ENCODE assay signal across 18 cellular contexts in the genomic region with DNA sequence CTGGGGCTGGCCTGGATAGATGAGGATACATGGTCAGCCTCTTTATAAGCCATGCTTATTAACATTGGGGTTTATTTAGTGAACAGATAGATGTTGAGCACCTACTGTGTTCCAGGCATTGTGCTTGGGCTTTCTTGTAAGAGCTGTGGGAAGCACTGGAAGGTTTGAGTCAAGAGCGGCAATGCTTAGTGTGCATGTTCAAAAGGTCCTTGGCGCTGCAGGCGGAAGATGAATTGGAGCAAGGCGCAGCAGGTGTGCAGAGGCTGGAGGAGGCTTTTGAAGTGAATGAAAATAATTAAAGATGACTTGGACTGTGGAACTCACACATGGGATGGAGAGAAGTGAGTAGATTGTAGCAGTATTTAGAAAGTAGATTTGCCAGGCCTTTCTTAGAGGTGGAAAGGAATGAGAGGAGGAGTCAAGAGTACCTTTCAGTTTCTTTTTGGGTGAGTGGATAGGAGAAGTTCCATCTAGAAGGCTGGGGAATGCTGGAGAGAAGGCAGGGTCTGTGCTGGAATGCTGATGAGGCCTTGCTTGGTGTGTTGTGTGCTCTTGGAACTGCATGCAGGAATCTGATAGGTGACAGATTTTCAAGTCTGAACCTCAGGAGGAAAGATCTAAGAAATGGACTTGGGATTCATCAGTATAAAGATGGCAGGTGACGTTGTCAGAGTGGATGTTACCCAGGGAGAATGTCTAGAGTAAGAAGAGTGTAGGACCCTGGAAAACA. TPM values are rescaled to one million over a fixed set of nuclear protein-coding genes. Genes with fewer than 3 reads are reported as not detected.
DNase-seq lines count a peak whose midpoint lies in the region; ATAC-seq and TF ChIP-seq lines count a peak whose summit lies in the region.
"Had no signal": no experiment of that assay in that cellular context is flagged by ENCODE, and none has a peak within 500 bp of the region (broad histone marks: within the 10 kb centered on the region; RNA-seq: fewer than 3 reads in every experiment).

No MANE protein-coding gene starts in this region.

- no peak overlapping the region for H3K23ac ChIP-seq in mesendoderm (ENCODE audit: low read length)

- H3K27me3 ChIP-seq in CD4-positive, alpha-beta T cell (ENCODE audit: control insufficient read depth, insufficient read depth, low read length): no peaks in the 10 kb centered on the region
- no peaks in the 10 kb centered on the region for H3K27me3 ChIP-seq in mesendoderm (ENCODE audit: insufficient read depth, low read length, poor library complexity)
- H3K27me3 ChIP-seq in effector memory CD4-positive, alpha-beta T cell (replicated peaks; ENCODE audit: control insufficient read depth, insufficient read depth, low read length, poor library complexity, severe bottlenecking): no peaks in the 10 kb centered on the region
- H3K27me3 ChIP-seq: BE2C, sigmoid colon, tibial nerve had no signal

- no peak for DNase-seq in CD4-positive, alpha-beta T cell
- peak; percentile 81 for DNase-seq in DMS79 treated with DMSO at 0.1 percent for 48 hours (lab: John Stamatoyannopoulos, UW)
- peak; percentile 56 for DNase-seq in mesendoderm
- no peak for DNase-seq in NCI-H1105 (lab: John Stamatoyannopoulos, UW)
- DNase-seq in effector memory CD4-positive, alpha-beta T cell: no peak
- DNase-seq in cerebellar nuclear complex (lab: John Stamatoyannopoulos, UW): no peak
- no peak for DNase-seq in NCI-H82 treated with DMSO at 0.1 percent for 48 hours (lab: John Stamatoyannopoulos, UW; ENCODE audit: unreplicated experiment)
- DNase-seq: BE2C; DMS153; GM23248; NCI-H187 treated with DMSO at 0.1 percent for 48 hours; NCI-H524 treated with DMSO at 0.1 percent for 48 hours; sigmoid colon; stimulated activated CD4-positive, alpha-beta T cell treated with anti-CD3 and anti-CD28 coated beads, Interleukin-2, amount 100 ng/mL, for 48 hours; stimulated activated CD8-positive, alpha-beta memory T cell treated with anti-CD3 and anti-CD28 coated beads, Interleukin-4, amount 100 ng/mL, for 48 hours had no signal

- H3K27me3 Mint-ChIP-seq in CD4-positive, alpha-beta T cell: no peaks in the 10 kb centered on the region
- H3K27me3 Mint-ChIP-seq in activated naive CD8-positive, alpha-beta T cell: no peaks in the 10 kb centered on the region

- H3K56ac ChIP-seq in mesendoderm (ENCODE audit: low read length): no peak overlapping the region

- intact Hi-C loops in CD4-positive, alpha-beta T cell (cut with DNase I, micrococcal nuclease): no loop called here

- WGBS in mesendoderm (ENCODE audit: extremely low coverage, insufficient coverage, low lambda C conversion rate): no CpG with 5 or more reads among the region's 5 CpGs

- peaks cover 89% of the 10 kb centered on the region for H3K79me2 ChIP-seq in mesendoderm (ENCODE audit: control insufficient read depth, insufficient read depth, low read length)

- no peak overlapping the region for H4K5ac ChIP-seq in mesendoderm (ENCODE audit: low read length)

- ATAC-seq in CD4-positive, alpha-beta T cell (ENCODE audit: poor library complexity): no peak

- H3K27ac Mint-ChIP-seq in CD4-positive, alpha-beta T cell: peak overlapping the region; percentile 8
- H3K27ac Mint-ChIP-seq in activated naive CD8-positive, alpha-beta T cell: peak overlapping the region; percentile 13

- no peak overlapping the region for H3K4me2 ChIP-seq in mesendoderm (ENCODE audit: low read length)

- POLR2A ChIA-PET in CD4-positive, alpha-beta T cell (lab: Charles Lee): no interaction called here

- H3K18ac ChIP-seq in mesendoderm (ENCODE audit: low read length): no peak overlapping the region

- no peak overlapping the region for H3K4ac ChIP-seq in mesendoderm (ENCODE audit: low read depth, low read length)

- H3K4me1 Mint-ChIP-seq in CD4-positive, alpha-beta T cell (ENCODE audit: low read depth): peaks cover 72% of the 10 kb centered on the region
- peaks cover 68% of the 10 kb centered on the region for H3K4me1 Mint-ChIP-seq in activated naive CD8-positive, alpha-beta T cell (ENCODE audit: low read depth)

- H4K8ac ChIP-seq in mesendoderm (ENCODE audit: low read depth, low read length): no peak overlapping the region

- no peak for TF ChIP-seq CTCF in CD4-positive, alpha-beta T cell (IDR thresholded peaks at IDR 0.05)

- CTCF ChIA-PET in CD4-positive, alpha-beta T cell (lab: Charles Lee): interaction anchor here (1.2 kb wide), 1 partner anchor 93 kb away, joined by 3 read pairs; no protein-coding TSS in a partner anchor

- no peak overlapping the region for H3K9ac ChIP-seq in mesendoderm (ENCODE audit: low read length)
- H3K9ac ChIP-seq: GM23248 had no signal

- H3K4me1 ChIP-seq in mesendoderm (ENCODE audit: control insufficient read depth, low read depth, low read length): peaks cover 10% of the 10 kb centered on the region
- no peaks in the 10 kb centered on the region for H3K4me1 ChIP-seq in effector memory CD4-positive, alpha-beta T cell (ENCODE audit: control insufficient read depth, insufficient read depth, low read length, poor library complexity, severe bottlenecking)

- no peak overlapping the region for H3K4me3 ChIP-seq in mesendoderm (ENCODE audit: low read length)
- no peak overlapping the region for H3K4me3 ChIP-seq in effector memory CD4-positive, alpha-beta T cell (ENCODE audit: insufficient read depth, low read depth, low read length, poor library complexity, severe bottlenecking)
- H3K4me3 ChIP-seq: GM23248, sigmoid colon, tibial nerve had no signal

- H3K9me3 ChIP-seq in CD4-positive, alpha-beta T cell (ENCODE audit: control insufficient read depth, low read length): peaks cover 21% of the 10 kb centered on the region
- H3K9me3 ChIP-seq in effector memory CD4-positive, alpha-beta T cell (ENCODE audit: control insufficient read depth, low read length): peaks cover 6% of the 10 kb centered on the region
- H3K9me3 ChIP-seq: BE2C had no signal

- H2AK5ac ChIP-seq in mesendoderm (ENCODE audit: low read length): no peak overlapping the region

- H3K36me3 ChIP-seq in mesendoderm (ENCODE audit: control insufficient read depth, insufficient read depth, low read length): no peaks in the 10 kb centered on the region
- H3K36me3 ChIP-seq in effector memory CD4-positive, alpha-beta T cell (ENCODE audit: control insufficient read depth, insufficient read depth, low read length): no peaks in the 10 kb centered on the region
- H3K36me3 ChIP-seq: BE2C, sigmoid colon had no signal

- H3K36me3 Mint-ChIP-seq in CD4-positive, alpha-beta T cell (ENCODE audit: low read depth): peaks cover 61% of the 10 kb centered on the region
- H3K36me3 Mint-ChIP-seq in activated naive CD8-positive, alpha-beta T cell: peaks cover 28% of the 10 kb centered on the region

- peaks cover 13% of the 10 kb centered on the region for H3K9me3 Mint-ChIP-seq in CD4-positive, alpha-beta T cell
- peaks cover 9% of the 10 kb centered on the region for H3K9me3 Mint-ChIP-seq in activated naive CD8-positive, alpha-beta T cell (ENCODE audit: low read depth)

- peak overlapping the region; percentile 37 for H3K4me3 Mint-ChIP-seq in CD4-positive, alpha-beta T cell
- peak overlapping the region; percentile 28 for H3K4me3 Mint-ChIP-seq in activated naive CD8-positive, alpha-beta T cell

- H2BK5ac ChIP-seq in mesendoderm (ENCODE audit: low read length): no peak overlapping the region

- H2BK120ac ChIP-seq in mesendoderm (ENCODE audit: low read depth, low read length): no peak overlapping the region

- H2BK15ac ChIP-seq in mesendoderm (replicated peaks; ENCODE audit: low read depth): no peak overlapping the region

- no peak overlapping the region for H3K27ac ChIP-seq in CD4-positive, alpha-beta T cell (ENCODE audit: low read depth, low read length)
- H3K27ac ChIP-seq in mesendoderm (ENCODE audit: low read depth, low read length): no peak overlapping the region
- H3K27ac ChIP-seq in effector memory CD4-positive, alpha-beta T cell (ENCODE audit: insufficient read depth, low read length, poor library complexity, severe bottlenecking): no peak overlapping the region
- H3K27ac ChIP-seq: epithelial cell of prostate, GM23248, sigmoid colon, tibial nerve had no signal

- H3K79me1 ChIP-seq in mesendoderm (ENCODE audit: low read length): peaks cover 28% of the 10 kb centered on the region

RNA-seq across cellular contexts. Expression of a gene that starts 26.4 kb away (rescaled TPM):
- 10 to 100 TPM; 46.6 to 48.5 TPM for total RNA-seq in CD4-positive, alpha-beta T cell
- polyA plus RNA-seq in mesendoderm (2013, experiment 1 of 2): 28.5 TPM
- polyA plus RNA-seq in mesendoderm (2013, experiment 2 of 2): 29.3 TPM

Comparison
In these comparisons a context has a peak if more than half of its experiments do, and no peak if none do; other contexts are left out.
1. DNase-seq: peak in DMS79 treated with DMSO at 0.1 percent for 48 hours (single experiment) and mesendoderm (single experiment); none in CD4-positive, alpha-beta T cell (0 of 10), NCI-H1105 (single experiment), effector memory CD4-positive, alpha-beta T cell (0 of 3), cerebellar nuclear complex (0 of 2) and NCI-H82 treated with DMSO at 0.1 percent for 48 hours (single experiment).